ENCODE assay signal across 20 cellular contexts in the genomic region with DNA sequence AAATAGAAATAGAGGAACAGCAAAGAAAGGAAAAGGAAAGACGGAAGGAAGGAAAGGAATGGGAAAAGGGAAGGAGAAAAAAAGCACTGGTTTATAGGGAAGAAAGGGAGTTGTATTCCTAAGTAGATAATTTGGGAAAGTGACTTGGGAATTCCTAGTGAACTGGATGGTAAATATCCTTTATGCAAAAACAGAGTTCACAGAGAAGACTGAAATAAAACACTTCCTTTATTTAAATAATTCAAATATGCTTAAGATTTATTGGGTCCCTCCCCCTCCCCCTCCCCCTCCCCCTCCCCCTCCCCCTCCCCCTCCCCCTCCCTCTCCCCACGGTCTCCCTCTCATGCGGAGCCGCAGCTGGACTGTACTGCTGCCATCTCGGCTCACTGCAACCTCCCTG.
"Had no signal": no experiment of that assay in that cellular context is flagged by ENCODE, and none has a peak within 500 bp of the region (broad histone marks: within the 10 kb centered on the region; RNA-seq: fewer than 3 reads in every experiment).

No MANE protein-coding gene starts in this region.

- H3K4me1 Mint-ChIP-seq: memory B cell had no signal

- H3K27me3 ChIP-seq: ascending aorta, breast epithelium, esophagus squamous epithelium, pancreas, sigmoid colon, thyroid gland had no signal

- H3K36me3 ChIP-seq: breast epithelium had no signal

- ATAC-seq: activated T-helper 17 cell treated with anti-CD3 and anti-CD28 coated beads, Interleukin-2, amount 50 U/mL, for 72 hours; left ventricle myocardium superior; mucosa of descending colon; pancreas; stimulated activated naive B cell treated with anti-CD40 and anti-IgM and Interleukin-4, amounts not matched to agents 10 μg/mL and 1 μg/mL and 100 μg/mL, for 72 hours had no signal

- H3K27ac Mint-ChIP-seq: activated T-helper 17 cell treated with anti-CD3 and anti-CD28 coated beads, Interleukin-2, amount 50 U/mL, for 72 hours; memory B cell; stimulated activated naive B cell treated with anti-CD40 and anti-IgM and Interleukin-4, amounts not matched to agents 10 μg/mL and 1 μg/mL and 100 μg/mL, for 72 hours had no signal

- H3K4me3 ChIP-seq: ascending aorta, breast epithelium, esophagus squamous epithelium, mucosa of descending colon, pancreas, sigmoid colon, thyroid gland had no signal

- H3K4me1 ChIP-seq: ascending aorta, breast epithelium, esophagus squamous epithelium, pancreas, thyroid gland had no signal

- H3K9me3 ChIP-seq: ascending aorta, breast epithelium, esophagus squamous epithelium, mucosa of descending colon, pancreas, sigmoid colon, thyroid gland had no signal

- H3K27ac ChIP-seq: ascending aorta, breast epithelium, esophagus squamous epithelium, pancreas, sigmoid colon, thyroid gland, WERI-Rb-1 had no signal

- H3K27me3 Mint-ChIP-seq: activated T-helper 17 cell treated with anti-CD3 and anti-CD28 coated beads, Interleukin-2, amount 50 U/mL, for 72 hours; memory B cell; naive B cell; stimulated activated naive B cell treated with anti-CD40 and anti-IgM and Interleukin-4, amounts not matched to agents 10 μg/mL and 1 μg/mL and 100 μg/mL, for 72 hours had no signal

- DNase-seq: activated CD4-positive, alpha-beta T cell treated with anti-CD3 and anti-CD28 coated beads for 1 hour; activated CD4-positive, alpha-beta T cell treated with anti-CD3 and anti-CD28 coated beads, Interleukin-2, amount 50 U/mL, for 4 hours; activated naive CD4-positive, alpha-beta T cell; activated T-cell treated with anti-CD3 and anti-CD28 coated beads, Interleukin-2, amount 50 U/mL, for 1 hour; effector memory CD4-positive, alpha-beta T cell; esophagus squamous epithelium; left ventricle myocardium superior; mucosa of descending colon; naive B cell; pancreas; sigmoid colon; stimulated activated CD4-positive, alpha-beta T cell treated with anti-CD3 and anti-CD28 coated beads, Interleukin-4, amount 100 ng/mL, for 24 hours; stimulated activated naive B cell treated with anti-CD40 and anti-IgM and Interleukin-4, amounts not matched to agents 10 μg/mL and 1 μg/mL and 100 μg/mL, for 72 hours; thyroid gland; WERI-Rb-1 had no signal

- FAIRE-seq: pancreas, urothelium cell line had no signal

- H3K4me3 Mint-ChIP-seq: activated T-helper 17 cell treated with anti-CD3 and anti-CD28 coated beads, Interleukin-2, amount 50 U/mL, for 72 hours; memory B cell; naive B cell had no signal

- H3K9me3 Mint-ChIP-seq: activated T-helper 17 cell treated with anti-CD3 and anti-CD28 coated beads, Interleukin-2, amount 50 U/mL, for 72 hours; memory B cell; stimulated activated naive B cell treated with anti-CD40 and anti-IgM and Interleukin-4, amounts not matched to agents 10 μg/mL and 1 μg/mL and 100 μg/mL, for 72 hours had no signal
